ENCODE assay signal across 8 cellular contexts in the genomic region with DNA sequence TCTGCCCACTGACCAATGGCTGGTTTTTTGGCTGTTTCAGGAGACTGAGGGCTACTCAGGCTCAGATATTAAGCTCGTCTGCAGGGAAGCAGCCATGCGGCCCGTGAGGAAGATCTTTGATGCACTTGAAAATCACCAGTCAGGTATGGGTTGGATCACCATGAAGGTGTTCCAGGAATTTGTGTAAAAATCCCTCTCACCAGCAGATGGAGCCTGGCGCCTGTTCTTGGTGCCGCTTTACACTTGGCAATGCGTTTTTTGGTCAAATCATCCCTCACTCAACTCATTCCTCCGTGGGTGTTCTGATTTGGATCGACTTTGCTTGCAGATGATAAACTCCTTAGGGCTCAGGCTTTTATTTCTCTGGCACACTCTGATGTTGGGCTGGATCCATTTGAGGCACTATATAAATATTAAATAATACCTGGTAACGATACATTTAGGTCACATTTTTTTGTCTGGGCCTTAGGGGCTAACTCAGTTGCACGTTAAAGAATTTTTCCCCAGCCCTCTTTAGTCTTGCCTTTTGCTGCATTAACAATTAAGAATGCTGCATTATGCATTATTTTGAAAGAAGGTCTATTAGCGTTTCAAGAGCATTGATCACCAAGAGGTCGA. TPM values are rescaled to one million over a fixed set of nuclear protein-coding genes. Genes with fewer than 3 reads are reported as not detected.
DNase-seq lines count a peak whose midpoint lies in the region; ATAC-seq, FAIRE-seq and TF ChIP-seq lines count a peak whose summit lies in the region.

No MANE protein-coding gene starts in this region.

- 41 to 48% (median 44%) methylated on average over 12 of the region's 12 CpGs for WGBS in spleen, 5 donors

- H3K27ac ChIP-seq in astrocyte (ENCODE audit: low read depth, low read length) (no peak overlapping the region), spleen (no peak overlapping the region)

- H3K9ac ChIP-seq in astrocyte (ENCODE audit: low read length): no peak overlapping the region

- DNase-seq in GM10266 (ENCODE audit: extremely low spot score): peak; percentile 40
- DNase-seq in MG63: peak; percentile 15
- peak; percentile 38 for DNase-seq in T-helper 2 cell treated with Interferon-gamma antibody and Interleukin-4, amounts not matched to agents 5 μg/mL and 100 μg/mL, for 36 hours (ENCODE audit: low spot score)
- peak; percentile 41 for DNase-seq in astrocyte (ENCODE audit: low read depth)
- DNase-seq in hippocampal formation (lab: John Stamatoyannopoulos, UW): peak; percentile 52 to 53
- DNase-seq in spleen: peak; percentile 78
- DNase-seq in NCI-H446 treated with DMSO at 0.1 percent for 48 hours (lab: John Stamatoyannopoulos, UW): no peak

- H3K36me3 Mint-ChIP-seq in T-helper 2 cell treated with Interferon-gamma antibody and Interleukin-4, amounts not matched to agents 5 μg/mL and 100 μg/mL, for 36 hours (ENCODE audit: low read depth): no peaks in the 10 kb centered on the region
- H3K36me3 Mint-ChIP-seq in astrocyte (ENCODE audit: low read depth, unreplicated experiment): no peaks in the 10 kb centered on the region

- no peak overlapping the region for H2AFZ ChIP-seq in astrocyte (ENCODE audit: low read depth, low read length)

- H3K4me2 ChIP-seq in astrocyte (ENCODE audit: low read length): no peak overlapping the region

- H3K36me3 ChIP-seq in MG63: peaks cover 3% of the 10 kb centered on the region
- H3K36me3 ChIP-seq in astrocyte (ENCODE audit: insufficient read depth, low read length): peaks cover 3% of the 10 kb centered on the region
- H3K36me3 ChIP-seq in spleen: peaks cover 0 to 24% (median 6%) of the 10 kb centered on the region in 6 donors

- no peaks in the 10 kb centered on the region for H3K27me3 Mint-ChIP-seq in T-helper 2 cell treated with Interferon-gamma antibody and Interleukin-4, amounts not matched to agents 5 μg/mL and 100 μg/mL, for 36 hours (ENCODE audit: low read depth)
- no peaks in the 10 kb centered on the region for H3K27me3 Mint-ChIP-seq in astrocyte (ENCODE audit: low read depth, unreplicated experiment)

- H3K4me3 Mint-ChIP-seq in T-helper 2 cell treated with Interferon-gamma antibody and Interleukin-4, amounts not matched to agents 5 μg/mL and 100 μg/mL, for 36 hours: no peak overlapping the region
- H3K4me3 Mint-ChIP-seq in astrocyte (ENCODE audit: unreplicated experiment): no peak overlapping the region

- peak; percentile 62 for FAIRE-seq in astrocyte (lab: Jason Lieb, UNC)

- no peaks in the 10 kb centered on the region for H3K79me2 ChIP-seq in astrocyte (ENCODE audit: insufficient read depth, low read length)

- no peak for ATAC-seq in HG03354 (IDR thresholded peaks at IDR 0.05; ENCODE audit: poor library complexity, severe bottlenecking, unreplicated experiment)

- H3K9me3 Mint-ChIP-seq in T-helper 2 cell treated with Interferon-gamma antibody and Interleukin-4, amounts not matched to agents 5 μg/mL and 100 μg/mL, for 36 hours: no peaks in the 10 kb centered on the region
- no peaks in the 10 kb centered on the region for H3K9me3 Mint-ChIP-seq in astrocyte (ENCODE audit: unreplicated experiment)

- H3K9me3 ChIP-seq in MG63 (no peaks in the 10 kb centered on the region), astrocyte (ENCODE audit: insufficient read depth, low read depth, low read length) (no peaks in the 10 kb centered on the region), spleen (no peaks in the 10 kb centered on the region)

- intact Hi-C loops in spleen (cut with DNase I; ENCODE audit: low total_unique reads): loop anchor here (10.0 kb wide), 1 partner anchor 644 kb away; no protein-coding TSS in a partner anchor

- no peaks in the 10 kb centered on the region for H3K4me1 Mint-ChIP-seq in T-helper 2 cell treated with Interferon-gamma antibody and Interleukin-4, amounts not matched to agents 5 μg/mL and 100 μg/mL, for 36 hours (ENCODE audit: low read depth)
- peaks cover 3% of the 10 kb centered on the region for H3K4me1 Mint-ChIP-seq in astrocyte (ENCODE audit: low read depth, unreplicated experiment)

- TF ChIP-seq CTCF in GM10266 (IDR thresholded peaks at IDR 0.05; ENCODE audit: control insufficient read depth, insufficient read depth, low read depth, missing control alignments) (peak; percentile 74), astrocyte (IDR thresholded peaks at IDR 0.05; ENCODE audit: insufficient read depth, low read depth, low read length) (peak; percentile 81), spleen (IDR thresholded peaks at IDR 0.05 in 8 of 11, conservative IDR thresholded peaks at IDR 0.05 in 3 of 11) (peak in 10 of 11 experiments; percentile 12 to 71 (median 56))

- no peaks in the 10 kb centered on the region for H3K27me3 ChIP-seq in MG63
- no peaks in the 10 kb centered on the region for H3K27me3 ChIP-seq in astrocyte (ENCODE audit: insufficient read depth, low read length)
- H3K27me3 ChIP-seq in spleen (replicated peaks in 1 of 7): no peaks in the 10 kb centered on the region

- H3K4me1 ChIP-seq in astrocyte (ENCODE audit: insufficient read depth, low read length) (no peaks in the 10 kb centered on the region), spleen (no peaks in the 10 kb centered on the region)

- TF ChIP-seq POLR2A in spleen (IDR thresholded peaks at IDR 0.05): no peak

- H3K27ac Mint-ChIP-seq in T-helper 2 cell treated with Interferon-gamma antibody and Interleukin-4, amounts not matched to agents 5 μg/mL and 100 μg/mL, for 36 hours: no peak overlapping the region
- H3K27ac Mint-ChIP-seq in astrocyte (ENCODE audit: unreplicated experiment): peak overlapping the region; percentile 37

- H3K4me3 ChIP-seq in MG63: no peak overlapping the region
- no peak overlapping the region for H3K4me3 ChIP-seq in astrocyte (ENCODE audit: insufficient read depth, low read depth, low read length)
- H3K4me3 ChIP-seq in spleen: no peak overlapping the region

- no peaks in the 10 kb centered on the region for H4K20me1 ChIP-seq in astrocyte (ENCODE audit: insufficient read depth, low read length)

RNA-seq across cellular contexts. Expression of gene HDHD2, which starts 50.0 kb away (rescaled TPM):
- total RNA-seq in MG63 (2014; rRNA removed; shearing (Covaris generic); ENCODE audit: low replicate concordance): 3.0 and 11.3 TPM in 2 replicates
- total RNA-seq in astrocyte (23.5 and 24.2 TPM in 2 replicates), spleen (10 to 100 TPM; 26.6 to 39.6 (median 34.5) TPM)
- polyA plus RNA-seq in spleen: 10 to 100 TPM; 19.7 to 24.1 (median 22.3) TPM
